ENCODE assay signal across 2 cellular contexts in genomic region chr19:30276312-30276884, GRCh38.
TF ChIP-seq lines count a peak whose summit lies in the region.

No MANE protein-coding gene starts in this region.

TF ChIP-seq in A549, 52 proteins besides CTCF, POLR2A, EP300 and RAD21 (continued from another document):
- TF ChIP-seq NR3C1 (IDR thresholded peaks at IDR 0.05) (no peak), MAX (IDR thresholded peaks at IDR 0.05) (no peak), EHMT2 (IDR thresholded peaks at IDR 0.05; ENCODE audit: low read depth) (no peak), HOXB5 (CRISPR knock-in tag; IDR thresholded peaks at IDR 0.05) (no peak)

TF ChIP-seq in H1, 55 proteins besides CTCF, POLR2A, EP300 and RAD21 (continued from another document):
- TF ChIP-seq RNF2 (IDR thresholded peaks at IDR 0.05; ENCODE audit: borderline replicate concordance, low read depth, low read length, missing control alignments, poor library complexity, severe bottlenecking) (no peak), TAF7 (optimal IDR thresholded peaks at IDR 0.05; ENCODE audit: borderline replicate concordance, low read depth, low read length) (no peak), RFX5 (IDR thresholded peaks at IDR 0.05; ENCODE audit: borderline replicate concordance, low read depth, low read length) (no peak), SRF (IDR thresholded peaks at IDR 0.05; ENCODE audit: low read depth, low read length) (no peak)
